ENCODE assay signal across 1 cellular context in genomic region chr16:180921-181667, GRCh38.
A peak's percentile ranks its signal among the peaks of the same experiment; 100 is the strongest.
TF ChIP-seq lines count a peak whose summit lies in the region.

No MANE protein-coding gene starts in this region.

TF ChIP-seq in K562, 482 proteins besides CTCF, POLR2A, EP300 and RAD21 (continued from another document and continues in another):
- TF ChIP-seq PREB (CRISPR knock-in tag; IDR thresholded peaks at IDR 0.05) (0 out of 2 replicates have a peak, but pooled peaks have one; percentile 62), DDX20 (tag; IDR thresholded peaks at IDR 0.05; ENCODE audit: low read depth) (no peak), TAF7 (tag; IDR thresholded peaks at IDR 0.05) (no peak), ZC3H8 (IDR thresholded peaks at IDR 0.05) (no peak), HLTF (IDR thresholded peaks at IDR 0.05) (no peak), BRD9 (IDR thresholded peaks at IDR 0.05; ENCODE audit: low read depth, partially characterized antibody) (no peak), NCOR1 (IDR thresholded peaks at IDR 0.05) (no peak), HNRNPL (IDR thresholded peaks at IDR 0.05; ENCODE audit: low read depth, low read length) (peak; percentile 99), NEUROD1 (IDR thresholded peaks at IDR 0.05; ENCODE audit: borderline replicate concordance, low read depth, low read length, partially characterized antibody) (peak; percentile 44), NR2F6 (CRISPR knock-in tag; IDR thresholded peaks at IDR 0.05) (no peak), RBM15 (IDR thresholded peaks at IDR 0.05; ENCODE audit: insufficient read depth, low read length) (no peak), GATAD2B (IDR thresholded peaks at IDR 0.05; ENCODE audit: borderline replicate concordance) (peak; percentile 68), RUNX1 (IDR thresholded peaks at IDR 0.05; ENCODE audit: low read depth) (no peak), JUNB (CRISPR knock-in tag; conservative IDR thresholded peaks at IDR 0.05) (peak; percentile 43; the same call in 1 of the 2 replicates), ZNF12 (CRISPR knock-in tag; IDR thresholded peaks at IDR 0.05) (peak; percentile 84; the same call in 1 of the 2 replicates), RFX1 (IDR thresholded peaks at IDR 0.05) (no peak), NR2C1 (IDR thresholded peaks at IDR 0.05) (no peak), NR2C1 (tag; IDR thresholded peaks at IDR 0.05) (no peak), HES1 (IDR thresholded peaks at IDR 0.05; ENCODE audit: low read depth) (no peak), JUN (IDR thresholded peaks at IDR 0.05; ENCODE audit: borderline replicate concordance, low read depth, low read length) (peak; percentile 52; the same call in 1 of the 2 replicates), JUN (CRISPR knock-in tag; IDR thresholded peaks at IDR 0.05; ENCODE audit: borderline replicate concordance) (peak; percentile 99), TAF1 (IDR thresholded peaks at IDR 0.05; ENCODE audit: control insufficient read depth, extremely low read depth, insufficient read depth, low read length, severe bottlenecking) (no peak), ZNF316 (IDR thresholded peaks at IDR 0.05) (no peak), ZNF436 (CRISPR knock-in tag; IDR thresholded peaks at IDR 0.05) (no peak), GATA2 (CRISPR knock-in tag; IDR thresholded peaks at IDR 0.05) (no peak), ZFP30 (CRISPR knock-in tag; IDR thresholded peaks at IDR 0.05; ENCODE audit: borderline replicate concordance) (no peak), ZNF561 (CRISPR knock-in tag; conservative IDR thresholded peaks at IDR 0.05) (no peak), ZFP36 (IDR thresholded peaks at IDR 0.05; ENCODE audit: low read depth, low read length, partially characterized antibody) (peak; percentile 6), TCF15 (CRISPR knock-in tag; IDR thresholded peaks at IDR 0.05) (no peak), BRD4 (IDR thresholded peaks at IDR 0.05) (no peak; the same call in 1 of the 2 replicates), STAT5B (CRISPR knock-in tag; IDR thresholded peaks at IDR 0.05) (no peak), MXI1 (IDR thresholded peaks at IDR 0.05; ENCODE audit: low read depth, low read length) (no peak), TBL1XR1 (IDR thresholded peaks at IDR 0.05; ENCODE audit: low read length in 2 of 2) (no peak), TGIF2 (CRISPR knock-in tag; IDR thresholded peaks at IDR 0.05) (peak; percentile 98), MEIS2 (IDR thresholded peaks at IDR 0.05; ENCODE audit: partially characterized antibody) (no peak), GATAD2A (IDR thresholded peaks at IDR 0.05) (no peak), HDAC3 (IDR thresholded peaks at IDR 0.05; ENCODE audit: borderline replicate concordance, partially characterized antibody) (no peak), ZNF696 (CRISPR knock-in tag; conservative IDR thresholded peaks at IDR 0.05) (no peak), NFE2 (IDR thresholded peaks at IDR 0.05; ENCODE audit: low read depth) (no peak), GABPB2 (CRISPR knock-in tag; conservative IDR thresholded peaks at IDR 0.05) (no peak; the same call in 1 of the 2 replicates)
- TF ChIP-seq, protein P1, sequence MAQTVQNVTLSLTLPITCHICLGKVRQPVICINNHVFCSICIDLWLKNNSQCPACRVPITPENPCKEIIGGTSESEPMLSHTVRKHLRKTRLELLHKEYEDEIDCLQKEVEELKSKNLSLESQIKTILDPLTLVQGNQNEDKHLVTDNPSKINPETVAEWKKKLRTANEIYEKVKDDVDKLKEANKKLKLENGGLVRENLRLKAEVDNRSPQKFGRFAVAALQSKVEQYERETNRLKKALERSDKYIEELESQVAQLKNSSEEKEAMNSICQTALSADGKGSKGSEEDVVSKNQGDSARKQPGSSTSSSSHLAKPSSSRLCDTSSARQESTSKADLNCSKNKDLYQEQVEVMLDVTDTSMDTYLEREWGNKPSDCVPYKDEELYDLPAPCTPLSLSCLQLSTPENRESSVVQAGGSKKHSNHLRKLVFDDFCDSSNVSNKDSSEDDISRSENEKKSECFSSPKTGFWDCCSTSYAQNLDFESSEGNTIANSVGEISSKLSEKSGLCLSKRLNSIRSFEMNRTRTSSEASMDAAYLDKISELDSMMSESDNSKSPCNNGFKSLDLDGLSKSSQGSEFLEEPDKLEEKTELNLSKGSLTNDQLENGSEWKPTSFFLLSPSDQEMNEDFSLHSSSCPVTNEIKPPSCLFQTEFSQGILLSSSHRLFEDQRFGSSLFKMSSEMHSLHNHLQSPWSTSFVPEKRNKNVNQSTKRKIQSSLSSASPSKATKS (CRISPR knock-in tag; IDR thresholded peaks at IDR 0.05), result no peak
- TF ChIP-seq, protein P2, sequence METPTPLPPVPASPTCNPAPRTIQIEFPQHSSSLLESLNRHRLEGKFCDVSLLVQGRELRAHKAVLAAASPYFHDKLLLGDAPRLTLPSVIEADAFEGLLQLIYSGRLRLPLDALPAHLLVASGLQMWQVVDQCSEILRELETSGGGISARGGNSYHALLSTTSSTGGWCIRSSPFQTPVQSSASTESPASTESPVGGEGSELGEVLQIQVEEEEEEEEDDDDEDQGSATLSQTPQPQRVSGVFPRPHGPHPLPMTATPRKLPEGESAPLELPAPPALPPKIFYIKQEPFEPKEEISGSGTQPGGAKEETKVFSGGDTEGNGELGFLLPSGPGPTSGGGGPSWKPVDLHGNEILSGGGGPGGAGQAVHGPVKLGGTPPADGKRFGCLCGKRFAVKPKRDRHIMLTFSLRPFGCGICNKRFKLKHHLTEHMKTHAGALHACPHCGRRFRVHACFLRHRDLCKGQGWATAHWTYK (CRISPR knock-in tag; IDR thresholded peaks at IDR 0.05), result peak; percentile 83; the same call in 1 of the 2 replicates
- TF ChIP-seq, protein P3, sequence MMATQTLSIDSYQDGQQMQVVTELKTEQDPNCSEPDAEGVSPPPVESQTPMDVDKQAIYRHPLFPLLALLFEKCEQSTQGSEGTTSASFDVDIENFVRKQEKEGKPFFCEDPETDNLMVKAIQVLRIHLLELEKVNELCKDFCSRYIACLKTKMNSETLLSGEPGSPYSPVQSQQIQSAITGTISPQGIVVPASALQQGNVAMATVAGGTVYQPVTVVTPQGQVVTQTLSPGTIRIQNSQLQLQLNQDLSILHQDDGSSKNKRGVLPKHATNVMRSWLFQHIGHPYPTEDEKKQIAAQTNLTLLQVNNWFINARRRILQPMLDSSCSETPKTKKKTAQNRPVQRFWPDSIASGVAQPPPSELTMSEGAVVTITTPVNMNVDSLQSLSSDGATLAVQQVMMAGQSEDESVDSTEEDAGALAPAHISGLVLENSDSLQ (IDR thresholded peaks at IDR 0.05), result no peak
- TF ChIP-seq, protein P4, sequence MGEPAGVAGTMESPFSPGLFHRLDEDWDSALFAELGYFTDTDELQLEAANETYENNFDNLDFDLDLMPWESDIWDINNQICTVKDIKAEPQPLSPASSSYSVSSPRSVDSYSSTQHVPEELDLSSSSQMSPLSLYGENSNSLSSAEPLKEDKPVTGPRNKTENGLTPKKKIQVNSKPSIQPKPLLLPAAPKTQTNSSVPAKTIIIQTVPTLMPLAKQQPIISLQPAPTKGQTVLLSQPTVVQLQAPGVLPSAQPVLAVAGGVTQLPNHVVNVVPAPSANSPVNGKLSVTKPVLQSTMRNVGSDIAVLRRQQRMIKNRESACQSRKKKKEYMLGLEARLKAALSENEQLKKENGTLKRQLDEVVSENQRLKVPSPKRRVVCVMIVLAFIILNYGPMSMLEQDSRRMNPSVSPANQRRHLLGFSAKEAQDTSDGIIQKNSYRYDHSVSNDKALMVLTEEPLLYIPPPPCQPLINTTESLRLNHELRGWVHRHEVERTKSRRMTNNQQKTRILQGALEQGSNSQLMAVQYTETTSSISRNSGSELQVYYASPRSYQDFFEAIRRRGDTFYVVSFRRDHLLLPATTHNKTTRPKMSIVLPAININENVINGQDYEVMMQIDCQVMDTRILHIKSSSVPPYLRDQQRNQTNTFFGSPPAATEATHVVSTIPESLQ (CRISPR knock-in tag; IDR thresholded peaks at IDR 0.05), result peak; percentile 99
- TF ChIP-seq, protein P5, sequence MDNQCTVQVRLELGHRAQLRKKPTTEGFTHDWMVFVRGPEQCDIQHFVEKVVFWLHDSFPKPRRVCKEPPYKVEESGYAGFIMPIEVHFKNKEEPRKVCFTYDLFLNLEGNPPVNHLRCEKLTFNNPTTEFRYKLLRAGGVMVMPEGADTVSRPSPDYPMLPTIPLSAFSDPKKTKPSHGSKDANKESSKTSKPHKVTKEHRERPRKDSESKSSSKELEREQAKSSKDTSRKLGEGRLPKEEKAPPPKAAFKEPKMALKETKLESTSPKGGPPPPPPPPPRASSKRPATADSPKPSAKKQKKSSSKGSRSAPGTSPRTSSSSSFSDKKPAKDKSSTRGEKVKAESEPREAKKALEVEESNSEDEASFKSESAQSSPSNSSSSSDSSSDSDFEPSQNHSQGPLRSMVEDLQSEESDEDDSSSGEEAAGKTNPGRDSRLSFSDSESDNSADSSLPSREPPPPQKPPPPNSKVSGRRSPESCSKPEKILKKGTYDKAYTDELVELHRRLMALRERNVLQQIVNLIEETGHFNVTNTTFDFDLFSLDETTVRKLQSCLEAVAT (IDR thresholded peaks at IDR 0.05), result no peak
- TF ChIP-seq, protein P6, sequence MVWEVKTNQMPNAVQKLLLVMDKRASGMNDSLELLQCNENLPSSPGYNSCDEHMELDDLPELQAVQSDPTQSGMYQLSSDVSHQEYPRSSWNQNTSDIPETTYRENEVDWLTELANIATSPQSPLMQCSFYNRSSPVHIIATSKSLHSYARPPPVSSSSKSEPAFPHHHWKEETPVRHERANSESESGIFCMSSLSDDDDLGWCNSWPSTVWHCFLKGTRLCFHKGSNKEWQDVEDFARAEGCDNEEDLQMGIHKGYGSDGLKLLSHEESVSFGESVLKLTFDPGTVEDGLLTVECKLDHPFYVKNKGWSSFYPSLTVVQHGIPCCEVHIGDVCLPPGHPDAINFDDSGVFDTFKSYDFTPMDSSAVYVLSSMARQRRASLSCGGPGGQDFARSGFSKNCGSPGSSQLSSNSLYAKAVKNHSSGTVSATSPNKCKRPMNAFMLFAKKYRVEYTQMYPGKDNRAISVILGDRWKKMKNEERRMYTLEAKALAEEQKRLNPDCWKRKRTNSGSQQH (CRISPR knock-in tag; IDR thresholded peaks at IDR 0.05), result no peak
- TF ChIP-seq, protein P7, sequence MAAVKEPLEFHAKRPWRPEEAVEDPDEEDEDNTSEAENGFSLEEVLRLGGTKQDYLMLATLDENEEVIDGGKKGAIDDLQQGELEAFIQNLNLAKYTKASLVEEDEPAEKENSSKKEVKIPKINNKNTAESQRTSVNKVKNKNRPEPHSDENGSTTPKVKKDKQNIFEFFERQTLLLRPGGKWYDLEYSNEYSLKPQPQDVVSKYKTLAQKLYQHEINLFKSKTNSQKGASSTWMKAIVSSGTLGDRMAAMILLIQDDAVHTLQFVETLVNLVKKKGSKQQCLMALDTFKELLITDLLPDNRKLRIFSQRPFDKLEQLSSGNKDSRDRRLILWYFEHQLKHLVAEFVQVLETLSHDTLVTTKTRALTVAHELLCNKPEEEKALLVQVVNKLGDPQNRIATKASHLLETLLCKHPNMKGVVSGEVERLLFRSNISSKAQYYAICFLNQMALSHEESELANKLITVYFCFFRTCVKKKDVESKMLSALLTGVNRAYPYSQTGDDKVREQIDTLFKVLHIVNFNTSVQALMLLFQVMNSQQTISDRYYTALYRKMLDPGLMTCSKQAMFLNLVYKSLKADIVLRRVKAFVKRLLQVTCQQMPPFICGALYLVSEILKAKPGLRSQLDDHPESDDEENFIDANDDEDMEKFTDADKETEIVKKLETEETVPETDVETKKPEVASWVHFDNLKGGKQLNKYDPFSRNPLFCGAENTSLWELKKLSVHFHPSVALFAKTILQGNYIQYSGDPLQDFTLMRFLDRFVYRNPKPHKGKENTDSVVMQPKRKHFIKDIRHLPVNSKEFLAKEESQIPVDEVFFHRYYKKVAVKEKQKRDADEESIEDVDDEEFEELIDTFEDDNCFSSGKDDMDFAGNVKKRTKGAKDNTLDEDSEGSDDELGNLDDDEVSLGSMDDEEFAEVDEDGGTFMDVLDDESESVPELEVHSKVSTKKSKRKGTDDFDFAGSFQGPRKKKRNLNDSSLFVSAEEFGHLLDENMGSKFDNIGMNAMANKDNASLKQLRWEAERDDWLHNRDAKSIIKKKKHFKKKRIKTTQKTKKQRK (IDR thresholded peaks at IDR 0.05; ENCODE audit: borderline replicate concordance, low read depth, low read length), result no peak
- TF ChIP-seq, protein P8, sequence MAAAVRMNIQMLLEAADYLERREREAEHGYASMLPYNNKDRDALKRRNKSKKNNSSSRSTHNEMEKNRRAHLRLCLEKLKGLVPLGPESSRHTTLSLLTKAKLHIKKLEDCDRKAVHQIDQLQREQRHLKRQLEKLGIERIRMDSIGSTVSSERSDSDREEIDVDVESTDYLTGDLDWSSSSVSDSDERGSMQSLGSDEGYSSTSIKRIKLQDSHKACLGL (CRISPR knock-in tag; IDR thresholded peaks at IDR 0.05; ENCODE audit: borderline replicate concordance, poor library complexity, severe bottlenecking), result no peak
- TF ChIP-seq, protein P9, sequence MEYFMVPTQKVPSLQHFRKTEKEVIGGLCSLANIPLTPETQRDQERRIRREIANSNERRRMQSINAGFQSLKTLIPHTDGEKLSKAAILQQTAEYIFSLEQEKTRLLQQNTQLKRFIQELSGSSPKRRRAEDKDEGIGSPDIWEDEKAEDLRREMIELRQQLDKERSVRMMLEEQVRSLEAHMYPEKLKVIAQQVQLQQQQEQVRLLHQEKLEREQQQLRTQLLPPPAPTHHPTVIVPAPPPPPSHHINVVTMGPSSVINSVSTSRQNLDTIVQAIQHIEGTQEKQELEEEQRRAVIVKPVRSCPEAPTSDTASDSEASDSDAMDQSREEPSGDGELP (CRISPR knock-in tag; IDR thresholded peaks at IDR 0.05; ENCODE audit: borderline replicate concordance), result peak; percentile 94
- TF ChIP-seq, protein P10, sequence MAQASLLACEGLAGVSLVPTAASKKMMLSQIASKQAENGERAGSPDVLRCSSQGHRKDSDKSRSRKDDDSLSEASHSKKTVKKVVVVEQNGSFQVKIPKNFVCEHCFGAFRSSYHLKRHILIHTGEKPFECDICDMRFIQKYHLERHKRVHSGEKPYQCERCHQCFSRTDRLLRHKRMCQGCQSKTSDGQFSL (CRISPR knock-in tag; IDR thresholded peaks at IDR 0.05), result peak; percentile 97
- TF ChIP-seq, protein P10 (tag; IDR thresholded peaks at IDR 0.05), result no peak; a peak in 1 of 4 replicates
